9 cellular contexts compared by ENCODE assay signal in genomic region chr1:101198842-101199636, GRCh38.
DNase-seq lines count a peak whose midpoint lies in the region; ATAC-seq lines count a peak whose summit lies in the region.
"Had no signal": no experiment of that assay in that cellular context is flagged by ENCODE, and none has a peak within 500 bp of the region (broad histone marks: within the 10 kb centered on the region; RNA-seq: fewer than 3 reads in every experiment).

No MANE protein-coding gene starts in this region.

- ATAC-seq in GM18873 (IDR thresholded peaks at IDR 0.05; ENCODE audit: low FRiP score, unreplicated experiment) (peak; percentile 99), GM21619 (IDR thresholded peaks at IDR 0.05; ENCODE audit: unreplicated experiment) (peak; percentile 99), HG03460 (IDR thresholded peaks at IDR 0.05; ENCODE audit: unreplicated experiment) (peak; percentile 99)
- ATAC-seq: pancreas had no signal

- DNase-seq in kidney tubule cell (ENCODE audit: low spot score) (peak; percentile 14), middle frontal gyrus (ENCODE audit: extremely low spot score, low spot score) (no peak), ecto neural progenitor cell (ENCODE audit: low spot score) (no peak), Kasumi-1 (lab: John Stamatoyannopoulos, UW) (no peak)
- DNase-seq: NCI-H526, pancreas had no signal
